1 cellular context compared by ENCODE assay signal in genomic region chr16:35186045-35186759, GRCh38.
TF ChIP-seq lines count a peak whose summit lies in the region.

No MANE protein-coding gene starts in this region.

TF ChIP-seq in IMR-90, 13 proteins besides CTCF, POLR2A, EP300 and RAD21 (continued from another document):
- TF ChIP-seq, protein P1, sequence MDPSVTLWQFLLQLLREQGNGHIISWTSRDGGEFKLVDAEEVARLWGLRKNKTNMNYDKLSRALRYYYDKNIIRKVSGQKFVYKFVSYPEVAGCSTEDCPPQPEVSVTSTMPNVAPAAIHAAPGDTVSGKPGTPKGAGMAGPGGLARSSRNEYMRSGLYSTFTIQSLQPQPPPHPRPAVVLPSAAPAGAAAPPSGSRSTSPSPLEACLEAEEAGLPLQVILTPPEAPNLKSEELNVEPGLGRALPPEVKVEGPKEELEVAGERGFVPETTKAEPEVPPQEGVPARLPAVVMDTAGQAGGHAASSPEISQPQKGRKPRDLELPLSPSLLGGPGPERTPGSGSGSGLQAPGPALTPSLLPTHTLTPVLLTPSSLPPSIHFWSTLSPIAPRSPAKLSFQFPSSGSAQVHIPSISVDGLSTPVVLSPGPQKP (IDR thresholded peaks at IDR 0.05; ENCODE audit: borderline replicate concordance, low read depth, low read length): no peak
- TF ChIP-seq MXI1 (IDR thresholded peaks at IDR 0.05; ENCODE audit: borderline replicate concordance, low read depth, low read length) (no peak), CHD1 (IDR thresholded peaks at IDR 0.05; ENCODE audit: low read depth, low read length) (no peak), MAZ (IDR thresholded peaks at IDR 0.05; ENCODE audit: borderline replicate concordance, low read depth, low read length) (no peak), USF2 (IDR thresholded peaks at IDR 0.05; ENCODE audit: low read depth, low read length) (no peak), RCOR1 (IDR thresholded peaks at IDR 0.05; ENCODE audit: insufficient replicate concordance, low read length) (no peak)
